Comparison of ENCODE assay signal across 8 cellular contexts in genomic region chr2:157876771-157877108, GRCh38. TPM values are rescaled to one million over a fixed set of nuclear protein-coding genes. Genes with fewer than 3 reads are reported as not detected.
DNase-seq lines count a peak whose midpoint lies in the region; ATAC-seq lines count a peak whose summit lies in the region.

No MANE protein-coding gene starts in this region.

- POLR2A ChIA-PET in activated CD8-positive, alpha-beta T cell treated with anti-CD3 and anti-CD28 coated beads, Interleukin-2, amount 10 ng/mL, durations not matched to agents 7 days and 5 days (lab: Charles Lee): interaction anchor here (0.6 to 3.8 kb wide), 5 partner anchors 12 to 251 kb away, joined by 3 to 71 read pairs (median 3); no protein-coding TSS in a partner anchor

- CTCF ChIA-PET in activated CD8-positive, alpha-beta T cell treated with anti-CD3 and anti-CD28 coated beads, Interleukin-2, amount 10 ng/mL, durations not matched to agents 7 days and 5 days (lab: Charles Lee): interaction anchor here (0.7 to 4.3 kb wide), 13 partner anchors 8 to 574 kb away, joined by 3 to 73 read pairs (median 5); partner anchors contain the start of gene ACVR1C

- no peaks in the 10 kb centered on the region for H3K27me3 Mint-ChIP-seq in activated CD4-positive, alpha-beta T cell treated with anti-CD3 and anti-CD28 coated beads, Interleukin-2, amount 10 ng/mL, durations not matched to agents 24 days and 14 days
- no peaks in the 10 kb centered on the region for H3K27me3 Mint-ChIP-seq in activated CD8-positive, alpha-beta T cell treated with anti-CD3 and anti-CD28 coated beads, Interleukin-2, amount 10 ng/mL, durations not matched to agents 7 days and 5 days (ENCODE audit: low read depth)
- peaks cover 0 to 9% (median 1%) of the 10 kb centered on the region in 3 donors for H3K27me3 Mint-ChIP-seq in immature natural killer cell (ENCODE audit: low read depth in 3 of 3)

- intact Hi-C loops in activated CD4-positive, alpha-beta T cell treated with anti-CD3 and anti-CD28 coated beads, Interleukin-2, amount 10 ng/mL, durations not matched to agents 24 days and 14 days (cut with micrococcal nuclease): loop anchor here (1.0 to 10.0 kb wide), 8 partner anchors 11 to 578 kb away; partner anchors contain the start of genes ACVR1C, CCDC148 and PKP4

- peaks cover 52% of the 10 kb centered on the region for H3K4me1 Mint-ChIP-seq in activated CD4-positive, alpha-beta T cell treated with anti-CD3 and anti-CD28 coated beads, Interleukin-2, amount 10 ng/mL, durations not matched to agents 24 days and 14 days
- peaks cover 46% of the 10 kb centered on the region for H3K4me1 Mint-ChIP-seq in activated CD8-positive, alpha-beta T cell treated with anti-CD3 and anti-CD28 coated beads, Interleukin-2, amount 10 ng/mL, durations not matched to agents 7 days and 5 days (ENCODE audit: low read depth)
- H3K4me1 Mint-ChIP-seq in immature natural killer cell: peaks cover 16 to 17% of the 10 kb centered on the region in 2 donors

- H3K27ac Mint-ChIP-seq in activated CD4-positive, alpha-beta T cell treated with anti-CD3 and anti-CD28 coated beads, Interleukin-2, amount 10 ng/mL, durations not matched to agents 24 days and 14 days: peak overlapping the region; percentile 54
- peak overlapping the region; percentile 14 for H3K27ac Mint-ChIP-seq in activated CD8-positive, alpha-beta T cell treated with anti-CD3 and anti-CD28 coated beads, Interleukin-2, amount 10 ng/mL, durations not matched to agents 7 days and 5 days
- peak overlapping the region in 4 of 6 donors; percentile 25 to 66 (median 39) for H3K27ac Mint-ChIP-seq in immature natural killer cell

- peak overlapping the region; percentile 75 for H3K4me3 Mint-ChIP-seq in activated CD4-positive, alpha-beta T cell treated with anti-CD3 and anti-CD28 coated beads, Interleukin-2, amount 10 ng/mL, durations not matched to agents 24 days and 14 days
- H3K4me3 Mint-ChIP-seq in activated CD8-positive, alpha-beta T cell treated with anti-CD3 and anti-CD28 coated beads, Interleukin-2, amount 10 ng/mL, durations not matched to agents 7 days and 5 days: peak overlapping the region; percentile 81
- H3K4me3 Mint-ChIP-seq in immature natural killer cell: peak overlapping the region; percentile 71 to 86 (median 81)

- ATAC-seq in activated CD8-positive, alpha-beta T cell treated with anti-CD3 and anti-CD28 coated beads, Interleukin-2, amount 10 ng/mL, durations not matched to agents 7 days and 5 days: no peak
- ATAC-seq in HG03565 (IDR thresholded peaks at IDR 0.05; ENCODE audit: unreplicated experiment): no peak

- DNase-seq in activated CD4-positive, alpha-beta T cell treated with anti-CD3 and anti-CD28 coated beads, Interleukin-2, amount 10 ng/mL, durations not matched to agents 24 days and 14 days: no peak
- no peak for DNase-seq in activated CD4-positive, alpha-beta T cell treated with anti-CD3 and anti-CD28 coated beads, Interleukin-2, amount 50 U/mL, for 4 hours
- DNase-seq in activated CD8-positive, alpha-beta T cell treated with anti-CD3 and anti-CD28 coated beads, Interleukin-2, amount 10 ng/mL, durations not matched to agents 7 days and 5 days: no peak
- DNase-seq in immature natural killer cell (no peak), superior temporal gyrus (ENCODE audit: extremely low spot score) (peak; percentile 53), NCI-H774 (lab: John Stamatoyannopoulos, UW) (no peak), iPS-NIHi11 (ENCODE audit: low spot score) (no peak)

- no peaks in the 10 kb centered on the region for H3K9me3 Mint-ChIP-seq in activated CD4-positive, alpha-beta T cell treated with anti-CD3 and anti-CD28 coated beads, Interleukin-2, amount 10 ng/mL, durations not matched to agents 24 days and 14 days
- no peaks in the 10 kb centered on the region for H3K9me3 Mint-ChIP-seq in activated CD8-positive, alpha-beta T cell treated with anti-CD3 and anti-CD28 coated beads, Interleukin-2, amount 10 ng/mL, durations not matched to agents 7 days and 5 days (ENCODE audit: insufficient read depth)
- no peaks in the 10 kb centered on the region for H3K9me3 Mint-ChIP-seq in immature natural killer cell

- peaks cover 18% of the 10 kb centered on the region for H3K36me3 Mint-ChIP-seq in activated CD4-positive, alpha-beta T cell treated with anti-CD3 and anti-CD28 coated beads, Interleukin-2, amount 10 ng/mL, durations not matched to agents 24 days and 14 days (ENCODE audit: low read depth)
- H3K36me3 Mint-ChIP-seq in activated CD8-positive, alpha-beta T cell treated with anti-CD3 and anti-CD28 coated beads, Interleukin-2, amount 10 ng/mL, durations not matched to agents 7 days and 5 days (ENCODE audit: low read depth): peaks cover 5% of the 10 kb centered on the region
- H3K36me3 Mint-ChIP-seq in immature natural killer cell: no peaks in the 10 kb centered on the region

RNA-seq across cellular contexts. Expression of gene ACVR1, which starts 0.6 kb away (rescaled TPM):
- total RNA-seq in activated CD4-positive, alpha-beta T cell treated with anti-CD3 and anti-CD28 coated beads, Interleukin-2, amount 10 ng/mL, durations not matched to agents 24 days and 14 days: 45.5 and 50.7 TPM in 2 replicates
- total RNA-seq in activated CD8-positive, alpha-beta T cell treated with anti-CD3 and anti-CD28 coated beads, Interleukin-2, amount 10 ng/mL, durations not matched to agents 7 days and 5 days: 10 to 100 TPM; 10.7 to 13.6 TPM
- polyA plus RNA-seq in immature natural killer cell: 1 to 10 TPM in 2 of 3 donors, under 1 TPM in 1; 0.46 to 1.4 (median 1.1) TPM
